Comparison of ENCODE assay signal across 8 cellular contexts in genomic region chr4:168877779-168878491, GRCh38.
DNase-seq lines count a peak whose midpoint lies in the region; ATAC-seq, FAIRE-seq and TF ChIP-seq lines count a peak whose summit lies in the region.

No MANE protein-coding gene starts in this region.

- intact Hi-C loops in body of pancreas (cut with DNase I): no loop called here
- intact Hi-C loops in HepG2 (cut with micrococcal nuclease; ENCODE audit: unreplicated experiment): no loop called here

- H3K9ac ChIP-seq in HepG2 (ENCODE audit: insufficient read depth, low read depth, low read length): no peak overlapping the region

- no peaks in the 10 kb centered on the region for H3K36me3 ChIP-seq in body of pancreas (replicated peaks in 1 of 2; ENCODE audit: insufficient read depth in 1 of 2, low read depth in 2 of 2)
- H3K36me3 ChIP-seq in HepG2 (replicated peaks in 1 of 2; ENCODE audit: control insufficient read depth in 1 of 2, insufficient read depth in 2 of 2, low read length in 2 of 2): no peaks in the 10 kb centered on the region

- peaks cover 13 to 25% of the 10 kb centered on the region in 2 donors for H3K27me3 Mint-ChIP-seq in stimulated activated naive B cell treated with anti-CD40 and anti-IgM and Interleukin-4, amounts not matched to agents 10 μg/mL and 1 μg/mL and 100 μg/mL, for 72 hours

- peak overlapping the region in 1 of 2 donors; percentile 31 for H3K4me3 ChIP-seq in body of pancreas
- H3K4me3 ChIP-seq in HepG2 (replicated peaks in 1 of 3; ENCODE audit: insufficient read depth in 1 of 3, low read depth in 2 of 3, low read length in 3 of 3): no peak overlapping the region

- no peak for TF ChIP-seq CTCF in GM13977 (IDR thresholded peaks at IDR 0.05; ENCODE audit: extremely low read depth, insufficient read depth, missing control alignments)
- no peak for TF ChIP-seq CTCF in body of pancreas (IDR thresholded peaks at IDR 0.05)
- TF ChIP-seq CTCF in HepG2 (CRISPR knock-in tag; IDR thresholded peaks at IDR 0.05): no peak

- H3K27ac ChIP-seq in body of pancreas (peak overlapping the region in 3 of 4 donors; percentile 47 to 72 (median 68)), HepG2 (ENCODE audit: extremely low read length, insufficient read depth, low read length) (no peak overlapping the region)

- peaks cover 19% of the 10 kb centered on the region for H3K4me1 ChIP-seq in body of pancreas
- H3K4me1 ChIP-seq in HepG2 (ENCODE audit: insufficient read depth, low read length): peaks cover 25% of the 10 kb centered on the region

- peak; percentile 58 for DNase-seq in GM13977 (ENCODE audit: low spot score)
- peak; percentile 34 for DNase-seq in HuH-7 (ENCODE audit: low spot score)
- DNase-seq in body of pancreas: peak; percentile 36 to 57 (median 42)
- no peak for DNase-seq in HepG2 (ENCODE audit: low spot score)
- peak; percentile 6 for DNase-seq in stimulated activated naive B cell treated with anti-CD40 and anti-IgM and Interleukin-4, amounts not matched to agents 10 μg/mL and 1 μg/mL and 100 μg/mL, for 72 hours
- DNase-seq in NCI-H1105 (lab: John Stamatoyannopoulos, UW): no peak
- no peak for DNase-seq in T-helper 9 cell

- peak in 1 of 3 donors; percentile 12 for TF ChIP-seq POLR2A in body of pancreas (IDR thresholded peaks at IDR 0.05)
- TF ChIP-seq POLR2A in HepG2 (IDR thresholded peaks at IDR 0.05; ENCODE audit: insufficient read depth in 1 of 2, low read depth in 2 of 2, low read length in 2 of 2): no peak

- POLR2A ChIA-PET in HepG2 (lab: Yijun Ruan, JAX): no interaction called here

- FAIRE-seq in HepG2 (lab: Jason Lieb, UNC): no peak

- H3K27ac Mint-ChIP-seq in stimulated activated naive B cell treated with anti-CD40 and anti-IgM and Interleukin-4, amounts not matched to agents 10 μg/mL and 1 μg/mL and 100 μg/mL, for 72 hours: peak overlapping the region; percentile 85

- H3K27me3 ChIP-seq in body of pancreas: no peaks in the 10 kb centered on the region
- H3K27me3 ChIP-seq in HepG2 (ENCODE audit: control insufficient read depth in 1 of 2, insufficient read depth in 2 of 2, low read length in 2 of 2): no peaks in the 10 kb centered on the region; a peak in 1 of 5 replicates

- TF ChIP-seq EP300 in HepG2 (IDR thresholded peaks at IDR 0.05; ENCODE audit: low read depth in 2 of 2, low read length in 2 of 2) (no peak), HepG2 (CRISPR knock-in tag; IDR thresholded peaks at IDR 0.05; ENCODE audit: borderline replicate concordance) (no peak)

- no peaks in the 10 kb centered on the region for H4K20me1 ChIP-seq in HepG2 (ENCODE audit: insufficient read depth, low read length)

- WGBS in body of pancreas, 2 donors: 4 to 17% methylated on average over 19 to 67 of the region's 99 CpGs
- 97% methylated on average over 99 of the region's 99 CpGs for WGBS in HepG2 (ENCODE audit: low lambda C conversion rate)

- H3K9me3 Mint-ChIP-seq in stimulated activated naive B cell treated with anti-CD40 and anti-IgM and Interleukin-4, amounts not matched to agents 10 μg/mL and 1 μg/mL and 100 μg/mL, for 72 hours: no peaks in the 10 kb centered on the region

- no peak for TF ChIP-seq RAD21 in HepG2 (CRISPR knock-in tag; IDR thresholded peaks at IDR 0.05)

- no peak overlapping the region for H3K4me2 ChIP-seq in HepG2 (ENCODE audit: low read depth, low read length)

- H2AFZ ChIP-seq in HepG2 (ENCODE audit: low read length): no peak overlapping the region

- peak overlapping the region; percentile 79 to 83 for H3K4me3 Mint-ChIP-seq in stimulated activated naive B cell treated with anti-CD40 and anti-IgM and Interleukin-4, amounts not matched to agents 10 μg/mL and 1 μg/mL and 100 μg/mL, for 72 hours

- no peaks in the 10 kb centered on the region for H3K79me2 ChIP-seq in HepG2 (ENCODE audit: insufficient read depth, low read length)

- no TSS peak for BruUV-seq in HepG2 (replicated peaks; lab: Mats Ljungman, UMichigan)

- H3K4me1 Mint-ChIP-seq in stimulated activated naive B cell treated with anti-CD40 and anti-IgM and Interleukin-4, amounts not matched to agents 10 μg/mL and 1 μg/mL and 100 μg/mL, for 72 hours: peaks cover 29 to 43% of the 10 kb centered on the region in 2 donors

- H3K36me3 Mint-ChIP-seq in stimulated activated naive B cell treated with anti-CD40 and anti-IgM and Interleukin-4, amounts not matched to agents 10 μg/mL and 1 μg/mL and 100 μg/mL, for 72 hours: peaks cover 13 to 15% of the 10 kb centered on the region in 2 donors

- ATAC-seq in body of pancreas (peak; percentile 72), HepG2 (no peak), GM21825 (IDR thresholded peaks at IDR 0.05; ENCODE audit: unreplicated experiment) (no peak)
- peak; percentile 8 to 19 for ATAC-seq in stimulated activated naive B cell treated with anti-CD40 and anti-IgM and Interleukin-4, amounts not matched to agents 10 μg/mL and 1 μg/mL and 100 μg/mL, for 72 hours (replicated peaks)

- CTCF ChIA-PET in HepG2 (lab: Yijun Ruan, JAX; ENCODE audit: low intra/inter-chr PET ratio, low total read pairs): no interaction called here

- in situ Hi-C loops in GM13977 (cut with MboI; ENCODE audit: low pct_unique_long_range_greater_than_20kb, low sequenced_read_pairs, unreplicated experiment): no loop called here
- in situ Hi-C loops in HepG2 (cut with HindIII; ENCODE audit: extremely low pct_ligation_motif_present, low pct_unique_long_range_greater_than_20kb): no loop called here

- H3K9me3 ChIP-seq in body of pancreas (no peaks in the 10 kb centered on the region), HepG2 (ENCODE audit: low read length) (no peaks in the 10 kb centered on the region)

TF ChIP-seq in HepG2, 621 proteins besides CTCF, POLR2A, EP300 and RAD21:
- TF ChIP-seq CSRNP2 (CRISPR knock-in tag; conservative IDR thresholded peaks at IDR 0.05; ENCODE audit: low read depth): no peak
- no peak for TF ChIP-seq E2F5 (CRISPR knock-in tag; conservative IDR thresholded peaks at IDR 0.05)
- TF ChIP-seq MED8 (CRISPR knock-in tag; IDR thresholded peaks at IDR 0.05; ENCODE audit: insufficient replicate concordance): no peak
- TF ChIP-seq TEF (CRISPR knock-in tag; IDR thresholded peaks at IDR 0.05): no peak
- peak; percentile 27 for TF ChIP-seq AGO2 (optimal IDR thresholded peaks at IDR 0.05; ENCODE audit: low read depth, low read length)
- no peak for TF ChIP-seq ZNF274 (CRISPR knock-in tag; IDR thresholded peaks at IDR 0.05)

Comparison
In these comparisons a context has a peak if more than half of its experiments do, and no peak if none do; other contexts are left out.
1. DNase-seq: peak in GM13977 (single experiment), HuH-7 (single experiment), body of pancreas (4 of 4) and stimulated activated naive B cell treated with anti-CD40 and anti-IgM and Interleukin-4, amounts not matched to agents 10 μg/mL and 1 μg/mL and 100 μg/mL, for 72 hours (single experiment); none in HepG2 (single experiment), NCI-H1105 (single experiment) and T-helper 9 cell (single experiment).
2. ATAC-seq: peak in body of pancreas (single experiment) and stimulated activated naive B cell treated with anti-CD40 and anti-IgM and Interleukin-4, amounts not matched to agents 10 μg/mL and 1 μg/mL and 100 μg/mL, for 72 hours (2 of 2); none in HepG2 (single experiment) and GM21825 (single experiment).